28 cellular contexts compared by ENCODE assay signal in genomic region chr4:111636961-111637556, GRCh38.
"Had no signal": no experiment of that assay in that cellular context is flagged by ENCODE, and none has a peak within 500 bp of the region (broad histone marks: within the 10 kb centered on the region; RNA-seq: fewer than 3 reads in every experiment).

No MANE protein-coding gene starts in this region.

- H3K36me3 Mint-ChIP-seq: immature natural killer cell; memory B cell; natural killer cell; stimulated activated memory B cell treated with anti-CD40 and anti-IgM and Interleukin-4, amounts not matched to agents 10 μg/mL and 1 μg/mL and 100 μg/mL, for 72 hours had no signal

- H2AFZ ChIP-seq: parathyroid adenoma had no signal

- H3K9me3 ChIP-seq: colonic mucosa, esophagus squamous epithelium, neutrophil, prostate gland, right atrium auricular region, sigmoid colon, spleen, testis, tibial artery, upper lobe of left lung had no signal

- H3K9me3 Mint-ChIP-seq: dendritic cell treated with granulocyte-macrophage colony-stimulating factor and Interleukin-4, amounts not matched to agents 40 ng/mL and 50 ng/mL, for 4 days; endodermal cell; memory B cell; neural crest cell; stimulated activated memory B cell treated with anti-CD40 and anti-IgM and Interleukin-4, amounts not matched to agents 10 μg/mL and 1 μg/mL and 100 μg/mL, for 72 hours had no signal

- ATAC-seq: left colon; natural killer cell; stimulated activated memory B cell treated with anti-CD40 and anti-IgM and Interleukin-4, amounts not matched to agents 10 μg/mL and 1 μg/mL and 100 μg/mL, for 72 hours; stimulated activated naive CD8-positive, alpha-beta T cell treated with anti-CD3 and anti-CD28 coated beads, Interleukin-15, Interleukin-2, amounts not matched to agents 100 U/mL and 50 U/mL, for 24 hours had no signal

- H3K4me1 ChIP-seq: colonic mucosa, parathyroid adenoma, prostate gland, right atrium auricular region, sigmoid colon, spleen, testis, tibial artery, upper lobe of left lung had no signal

- H3K27me3 ChIP-seq: colonic mucosa, esophagus squamous epithelium, neutrophil, right atrium auricular region, sigmoid colon, testis, upper lobe of left lung had no signal

- H3K27ac ChIP-seq: colonic mucosa, esophagus squamous epithelium, neutrophil, parathyroid adenoma, prostate gland, right atrium auricular region, sigmoid colon, spleen, testis, tibial artery, upper lobe of left lung had no signal

- H3K4me3 Mint-ChIP-seq: dendritic cell treated with granulocyte-macrophage colony-stimulating factor and Interleukin-4, amounts not matched to agents 40 ng/mL and 50 ng/mL, for 4 days; endodermal cell; immature natural killer cell; memory B cell; natural killer cell; neural crest cell; stimulated activated memory B cell treated with anti-CD40 and anti-IgM and Interleukin-4, amounts not matched to agents 10 μg/mL and 1 μg/mL and 100 μg/mL, for 72 hours had no signal

- H3K4me1 Mint-ChIP-seq: immature natural killer cell; memory B cell; natural killer cell; stimulated activated memory B cell treated with anti-CD40 and anti-IgM and Interleukin-4, amounts not matched to agents 10 μg/mL and 1 μg/mL and 100 μg/mL, for 72 hours had no signal

- H3K79me2 ChIP-seq: parathyroid adenoma had no signal

- H3K27me3 Mint-ChIP-seq: stimulated activated memory B cell treated with anti-CD40 and anti-IgM and Interleukin-4, amounts not matched to agents 10 μg/mL and 1 μg/mL and 100 μg/mL, for 72 hours had no signal

- H3K9ac ChIP-seq: parathyroid adenoma had no signal

- H3K4me3 ChIP-seq: colonic mucosa, esophagus squamous epithelium, lung, prostate gland, right atrium auricular region, sigmoid colon, spleen, testis, tibial artery, upper lobe of left lung had no signal

- H3K36me3 ChIP-seq: colonic mucosa, esophagus squamous epithelium, neutrophil, prostate gland, right atrium auricular region, sigmoid colon, spleen, tibial artery, upper lobe of left lung had no signal

- H3K27ac Mint-ChIP-seq: dendritic cell treated with granulocyte-macrophage colony-stimulating factor and Interleukin-4, amounts not matched to agents 40 ng/mL and 50 ng/mL, for 4 days; endodermal cell; immature natural killer cell; memory B cell; natural killer cell; stimulated activated memory B cell treated with anti-CD40 and anti-IgM and Interleukin-4, amounts not matched to agents 10 μg/mL and 1 μg/mL and 100 μg/mL, for 72 hours had no signal

- DNase-seq: colonic mucosa; effector CD8-positive, alpha-beta T cell; endodermal cell; esophagus squamous epithelium; foreskin melanocyte; hypothalamus; immature natural killer cell; islet precursor cell; kidney glomerular epithelial cell; left colon; natural killer cell; sigmoid colon; spleen; stimulated activated CD4-positive, alpha-beta T cell treated with anti-CD3 and anti-CD28 coated beads, Interleukin-4, amount 100 ng/mL, for 4 hours; stimulated activated naive CD8-positive, alpha-beta T cell treated with anti-CD3 and anti-CD28 coated beads, Interleukin-15, Interleukin-2, amounts not matched to agents 100 U/mL and 50 U/mL, for 24 hours; substantia nigra; testis; tibial artery; upper lobe of left lung had no signal
